In the genomic region with DNA sequence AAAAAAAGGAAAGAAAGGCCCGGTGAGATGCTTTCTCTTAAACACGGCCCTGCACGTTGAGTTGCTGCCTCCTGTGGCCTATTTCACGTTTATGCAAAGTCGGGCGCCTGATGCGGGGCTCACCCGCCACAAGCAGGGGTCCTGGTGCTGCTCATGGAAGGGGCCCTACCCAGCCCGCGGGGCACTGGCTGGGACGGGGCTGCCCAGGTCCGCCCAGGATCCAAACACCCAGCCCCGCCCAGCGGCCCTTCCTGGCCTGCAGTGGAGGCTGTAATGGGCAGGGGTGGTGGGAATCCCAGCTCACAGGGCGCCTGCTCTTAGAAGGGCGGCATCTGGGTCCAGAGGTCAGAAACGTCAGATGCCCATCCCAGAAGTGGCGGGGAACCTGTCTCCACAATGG, we compare ENCODE assay signal across 1 cellular context.
A peak's percentile ranks its signal among the peaks of the same experiment; 100 is the strongest.
TF ChIP-seq lines count a peak whose summit lies in the region.

No MANE protein-coding gene starts in this region.

TF ChIP-seq in endothelial cell of umbilical vein, 7 proteins besides CTCF, POLR2A, EP300 and RAD21:
- TF ChIP-seq EZH2 (IDR thresholded peaks at IDR 0.05; ENCODE audit: borderline replicate concordance, low read depth, low read length, severe bottlenecking) (peak; percentile 57), JUN (IDR thresholded peaks at IDR 0.05; ENCODE audit: borderline replicate concordance, insufficient read depth, insufficient read length, low read depth) (no peak)
